In genomic region chr14:55272922-55273321, GRCh38 we compare ENCODE assay signal across 12 cellular contexts. TPM values are rescaled to one million over a fixed set of nuclear protein-coding genes. Genes with fewer than 3 reads are reported as not detected.
A peak's percentile ranks its signal among the peaks of the same experiment; 100 is the strongest.
DNase-seq lines count a peak whose midpoint lies in the region; ATAC-seq, FAIRE-seq and TF ChIP-seq lines count a peak whose summit lies in the region.
"Had no signal": no experiment of that assay in that cellular context is flagged by ENCODE, and none has a peak within 500 bp of the region (broad histone marks: within the 10 kb centered on the region; RNA-seq: fewer than 3 reads in every experiment).

No MANE protein-coding gene starts in this region.

- H3K9me3 ChIP-seq in right cardiac atrium (ENCODE audit: control insufficient read depth, low read length) = no peaks in the 10 kb centered on the region

- H3K4me3 ChIP-seq in right cardiac atrium (ENCODE audit: low read length) = peak overlapping the region; percentile 39

- no peak for DNase-seq in activated CD4-positive, alpha-beta T cell treated with anti-CD3 and anti-CD28 coated beads, Interleukin-2, amount 10 ng/mL, durations not matched to agents 7 days and 5 days
- DNase-seq in activated CD4-positive, alpha-beta T cell treated with anti-CD3 and anti-CD28 coated beads, Interleukin-2, amount 50 U/mL, for 4 hours = no peak
- DNase-seq in activated B cell treated with CpG ODN at 0.5 μM for 24 hours (no peak), right cardiac atrium (no peak), NCI-H510A treated with DMSO at 0.1 percent for 48 hours (lab: John Stamatoyannopoulos, UW) (no peak), GM19238 (ENCODE audit: insufficient read length, low spot score) (no peak), urothelium cell line (ENCODE audit: low spot score) (no peak)
- no peak for DNase-seq in stimulated activated naive CD8-positive, alpha-beta T cell treated with anti-CD3 and anti-CD28 coated beads, Interleukin-15, amount 100 ng/mL, for 72 hours
- DNase-seq: activated naive CD4-positive, alpha-beta T cell; NCI-H2171 treated with DMSO at 0.1 percent for 48 hours had no signal

- TF ChIP-seq CTCF in activated B cell treated with CpG ODN at 0.5 μM for 24 hours (IDR thresholded peaks at IDR 0.05) = no peak

- CTCF ChIA-PET in activated CD4-positive, alpha-beta T cell treated with anti-CD3 and anti-CD28 coated beads, Interleukin-2, amount 10 ng/mL, durations not matched to agents 7 days and 5 days (lab: Charles Lee) = interaction anchor here (0.7 to 3.6 kb wide), 5 partner anchors 10 to 308 kb away, joined by 3 to 30 read pairs (median 4); no protein-coding TSS in a partner anchor
- CTCF ChIA-PET in activated B cell treated with CpG ODN at 0.5 μM for 24 hours (lab: Charles Lee) = interaction anchor here (1.2 to 4.1 kb wide), 3 partner anchors 11 to 138 kb away, joined by 3 to 50 read pairs (median 3); no protein-coding TSS in a partner anchor

- H3K27ac ChIP-seq in right cardiac atrium (ENCODE audit: low read length) = no peak overlapping the region
- H3K27ac ChIP-seq: C4-2B had no signal

- H3K4me1 Mint-ChIP-seq in activated CD4-positive, alpha-beta T cell treated with anti-CD3 and anti-CD28 coated beads, Interleukin-2, amount 10 ng/mL, durations not matched to agents 7 days and 5 days = peaks cover 61% of the 10 kb centered on the region
- peaks cover 50% of the 10 kb centered on the region for H3K4me1 Mint-ChIP-seq in activated B cell treated with CpG ODN at 0.5 μM for 24 hours
- H3K4me1 Mint-ChIP-seq in stimulated activated naive CD8-positive, alpha-beta T cell treated with anti-CD3 and anti-CD28 coated beads, Interleukin-15, amount 100 ng/mL, for 72 hours = peaks cover 64% of the 10 kb centered on the region

- FAIRE-seq in urothelium cell line (lab: Jason Lieb, UNC) = no peak
- FAIRE-seq: H1 had no signal

- H3K36me3 Mint-ChIP-seq in activated CD4-positive, alpha-beta T cell treated with anti-CD3 and anti-CD28 coated beads, Interleukin-2, amount 10 ng/mL, durations not matched to agents 7 days and 5 days (ENCODE audit: low read depth) = peaks cover 9% of the 10 kb centered on the region
- no peaks in the 10 kb centered on the region for H3K36me3 Mint-ChIP-seq in activated B cell treated with CpG ODN at 0.5 μM for 24 hours (ENCODE audit: low read depth)

- no peaks in the 10 kb centered on the region for H3K9me3 Mint-ChIP-seq in activated CD4-positive, alpha-beta T cell treated with anti-CD3 and anti-CD28 coated beads, Interleukin-2, amount 10 ng/mL, durations not matched to agents 7 days and 5 days
- H3K9me3 Mint-ChIP-seq in activated B cell treated with CpG ODN at 0.5 μM for 24 hours = no peaks in the 10 kb centered on the region
- H3K9me3 Mint-ChIP-seq in stimulated activated naive CD8-positive, alpha-beta T cell treated with anti-CD3 and anti-CD28 coated beads, Interleukin-15, amount 100 ng/mL, for 72 hours = no peaks in the 10 kb centered on the region

- intact Hi-C loops in activated B cell treated with CpG ODN at 0.5 μM for 24 hours (cut with micrococcal nuclease) = loop anchor here (1.0 to 10.0 kb wide), 7 partner anchors 60 to 1996 kb away; partner anchors contain the start of genes CGRRF1, GCH1 and SAMD4A
- intact Hi-C loops in right cardiac atrium (cut with DNase I) = loop anchor here in 3 of 4 donors (5.0 to 10.0 kb wide), 4 partner anchors 72 to 142 kb away; partner anchors contain the start of gene ATG14 (in 1 of the 3)

- H3K27me3 ChIP-seq in right cardiac atrium (ENCODE audit: control insufficient read depth, insufficient read depth) = no peaks in the 10 kb centered on the region

- peak overlapping the region; percentile 96 for H3K27ac Mint-ChIP-seq in activated CD4-positive, alpha-beta T cell treated with anti-CD3 and anti-CD28 coated beads, Interleukin-2, amount 10 ng/mL, durations not matched to agents 7 days and 5 days
- no peak overlapping the region for H3K27ac Mint-ChIP-seq in activated B cell treated with CpG ODN at 0.5 μM for 24 hours
- H3K27ac Mint-ChIP-seq in stimulated activated naive CD8-positive, alpha-beta T cell treated with anti-CD3 and anti-CD28 coated beads, Interleukin-15, amount 100 ng/mL, for 72 hours = no peak overlapping the region

- H3K4me3 Mint-ChIP-seq in activated CD4-positive, alpha-beta T cell treated with anti-CD3 and anti-CD28 coated beads, Interleukin-2, amount 10 ng/mL, durations not matched to agents 7 days and 5 days = peak overlapping the region; percentile 81
- H3K4me3 Mint-ChIP-seq in activated B cell treated with CpG ODN at 0.5 μM for 24 hours = peak overlapping the region; percentile 90
- peak overlapping the region; percentile 87 to 90 for H3K4me3 Mint-ChIP-seq in stimulated activated naive CD8-positive, alpha-beta T cell treated with anti-CD3 and anti-CD28 coated beads, Interleukin-15, amount 100 ng/mL, for 72 hours

- POLR2A ChIA-PET in activated CD4-positive, alpha-beta T cell treated with anti-CD3 and anti-CD28 coated beads, Interleukin-2, amount 10 ng/mL, durations not matched to agents 7 days and 5 days (lab: Charles Lee) = no interaction called here
- POLR2A ChIA-PET in activated B cell treated with CpG ODN at 0.5 μM for 24 hours (lab: Charles Lee) = interaction anchor here (1.6 kb wide), 1 partner anchor 138 kb away, joined by 4 read pairs; no protein-coding TSS in a partner anchor

- no peak for ATAC-seq in activated B cell treated with CpG ODN at 0.5 μM for 24 hours (ENCODE audit: low read depth)
- ATAC-seq in right cardiac atrium = no peak
- no peak for ATAC-seq in stimulated activated naive CD8-positive, alpha-beta T cell treated with anti-CD3 and anti-CD28 coated beads, Interleukin-15, amount 100 ng/mL, for 72 hours

- 31% methylated on average over 2 of the region's 2 CpGs for WGBS in right cardiac atrium

- H3K27me3 Mint-ChIP-seq in activated CD4-positive, alpha-beta T cell treated with anti-CD3 and anti-CD28 coated beads, Interleukin-2, amount 10 ng/mL, durations not matched to agents 7 days and 5 days = no peaks in the 10 kb centered on the region
- H3K27me3 Mint-ChIP-seq in activated B cell treated with CpG ODN at 0.5 μM for 24 hours = no peaks in the 10 kb centered on the region
- no peaks in the 10 kb centered on the region for H3K27me3 Mint-ChIP-seq in stimulated activated naive CD8-positive, alpha-beta T cell treated with anti-CD3 and anti-CD28 coated beads, Interleukin-15, amount 100 ng/mL, for 72 hours

- no peaks in the 10 kb centered on the region for H3K4me1 ChIP-seq in right cardiac atrium (ENCODE audit: control insufficient read depth, insufficient read depth, low read length)

RNA-seq across cellular contexts. Expression of gene FBXO34, which starts 1.7 kb away (rescaled TPM):
- total RNA-seq in activated CD4-positive, alpha-beta T cell treated with anti-CD3 and anti-CD28 coated beads, Interleukin-2, amount 10 ng/mL, durations not matched to agents 7 days and 5 days = 10 to 100 TPM; 23.0 to 23.6 TPM
- total RNA-seq in activated B cell treated with CpG ODN at 0.5 μM for 24 hours (19.7 and 20.4 TPM in 2 replicates), right cardiac atrium (10 to 100 TPM; 21.6 to 30.0 (median 25.3) TPM)
- 10.2 TPM for polyA plus RNA-seq in right cardiac atrium
